Comparison of ENCODE assay signal across 1 cellular context in genomic region chr11:67440229-67441081, GRCh38.
TF ChIP-seq lines count a peak whose summit lies in the region.

No MANE protein-coding gene starts in this region.

TF ChIP-seq in SK-N-SH treated with all-trans-retinoic acid at 6 μM for 48 hours, 23 proteins besides CTCF, POLR2A, EP300 and RAD21 (continued from another document):
- TF ChIP-seq PATZ1 (CRISPR knock-in tag; IDR thresholded peaks at IDR 0.05; ENCODE audit: borderline replicate concordance): no peak
- no peak for TF ChIP-seq ZNF70 (CRISPR knock-in tag; IDR thresholded peaks at IDR 0.05)
- TF ChIP-seq PPARA (CRISPR knock-in tag; IDR thresholded peaks at IDR 0.05; ENCODE audit: borderline replicate concordance): no peak
- TF ChIP-seq TOX (CRISPR knock-in tag; IDR thresholded peaks at IDR 0.05; ENCODE audit: borderline replicate concordance): no peak
- TF ChIP-seq ARNTL (CRISPR knock-in tag; IDR thresholded peaks at IDR 0.05; ENCODE audit: borderline replicate concordance, low read depth): no peak
